In genomic region chr2:233938676-233939370, GRCh38 we compare ENCODE assay signal across 1 cellular context.
TF ChIP-seq lines count a peak whose summit lies in the region.

No MANE protein-coding gene starts in this region.

TF ChIP-seq in liver, 16 proteins besides CTCF, POLR2A, EP300 and RAD21 (continued from another document):
- TF ChIP-seq TAF1 (conservative IDR thresholded peaks at IDR 0.05), result no peak
TF ChIP-seq in liver: peak in this region for 4.
